3 cellular contexts compared by ENCODE assay signal in genomic region chr2:6685447-6685846, GRCh38.
"Had no signal": no experiment of that assay in that cellular context is flagged by ENCODE, and none has a peak within 500 bp of the region (broad histone marks: within the 10 kb centered on the region; RNA-seq: fewer than 3 reads in every experiment).

No MANE protein-coding gene starts in this region.

- DNase-seq: GDM1, GF-D8 had no signal

- ATAC-seq: GM12878 had no signal

- H3K4me3 ChIP-seq: GM12878 had no signal
